ENCODE assay signal across 28 cellular contexts in genomic region chr7:44132039-44132438, GRCh38. TPM values are rescaled to one million over a fixed set of nuclear protein-coding genes. Genes with fewer than 3 reads are reported as not detected.
DNase-seq lines count a peak whose midpoint lies in the region; ATAC-seq and TF ChIP-seq lines count a peak whose summit lies in the region.
"Had no signal": no experiment of that assay in that cellular context is flagged by ENCODE, and none has a peak within 500 bp of the region (broad histone marks: within the 10 kb centered on the region; RNA-seq: fewer than 3 reads in every experiment).

No MANE protein-coding gene starts in this region.

- H3K27me3 Mint-ChIP-seq in nephron (ENCODE audit: low read depth): peaks cover 14% of the 10 kb centered on the region
- H3K27me3 Mint-ChIP-seq: activated B cell treated with CpG ODN at 0.5 μM for 24 hours had no signal

- no peaks in the 10 kb centered on the region for H3K36me3 Mint-ChIP-seq in nephron (ENCODE audit: low read depth)
- H3K36me3 Mint-ChIP-seq: CD8-positive, alpha-beta T cell had no signal

- peak overlapping the region in 1 of 3 experiments; percentile 7 for H3K4me3 Mint-ChIP-seq in nephron
- H3K4me3 Mint-ChIP-seq: activated B cell treated with CpG ODN at 0.5 μM for 24 hours; CD8-positive, alpha-beta T cell had no signal

- H3K27ac ChIP-seq in heart right ventricle: peak overlapping the region; percentile 26 to 84 (median 70)
- H3K27ac ChIP-seq: esophagus squamous epithelium, HL-60, KMS-11, vagina had no signal

- peaks cover 19% of the 10 kb centered on the region for H3K4me1 Mint-ChIP-seq in nephron
- H3K4me1 Mint-ChIP-seq: activated B cell treated with CpG ODN at 0.5 μM for 24 hours had no signal

- DNase-seq in ELF-1 (ENCODE audit: low read depth, low spot score): peak; percentile 25
- peak; percentile 32 to 64 for DNase-seq in heart right ventricle
- no peak for DNase-seq in activated CD8-positive, alpha-beta memory T cell treated with anti-CD3 and anti-CD28 coated beads, Interleukin-2, amount 50 U/mL, for 48 hours
- DNase-seq: activated B cell treated with CpG ODN at 0.5 μM for 24 hours; CD8-positive, alpha-beta T cell; central memory CD4-positive, alpha-beta T cell; DMS79 treated with DMSO at 0.1 percent for 48 hours; effector CD4-positive, alpha-beta T cell; esophagus squamous epithelium; head of caudate nucleus; midbrain; NCI-H1092; NCI-H526; SHP77 treated with DMSO at 0.1 percent for 48 hours; stimulated activated CD4-positive, alpha-beta T cell treated with anti-CD3 and anti-CD28 coated beads, Interleukin-2, amount 100 ng/mL, for 24 hours had no signal

- intact Hi-C loops in heart right ventricle (cut with DNase I): loop anchor here in 3 of 10 donors (5.0 to 10.0 kb wide), 3 partner anchors 63 to 70 kb away; partner anchors contain the start of gene YKT6 (in 1 of the 3)

- ATAC-seq in SK-N-SH treated with all-trans-retinoic acid at 6 μM for 48 hours (peak; percentile 49), heart right ventricle (peak; percentile 57 to 86 (median 79)), HG02938 (IDR thresholded peaks at IDR 0.05; ENCODE audit: unreplicated experiment) (no peak), GM18511 (IDR thresholded peaks at IDR 0.05; ENCODE audit: unreplicated experiment) (no peak)
- ATAC-seq in activated CD4-positive, CD25-positive, alpha-beta regulatory T cell treated with anti-CD3 and anti-CD28 coated beads, Interleukin-2, amount 50 U/mL, for 24 hours: no peak
- ATAC-seq: CD8-positive, alpha-beta T cell had no signal

- no peak overlapping the region for H3K4me3 ChIP-seq in heart right ventricle
- H3K4me3 ChIP-seq: esophagus squamous epithelium, HAP-1, vagina had no signal

- 36 to 62% methylated on average over 2 of the region's 2 CpGs for WGBS in heart right ventricle, 2 donors

- peaks cover 9% of the 10 kb centered on the region for H3K9me3 Mint-ChIP-seq in nephron

- no peaks in the 10 kb centered on the region for H3K27me3 ChIP-seq in heart right ventricle
- H3K27me3 ChIP-seq: esophagus squamous epithelium, vagina had no signal

- H3K27ac Mint-ChIP-seq in nephron: peak overlapping the region; percentile 69 to 79 (median 76)
- H3K27ac Mint-ChIP-seq: activated B cell treated with CpG ODN at 0.5 μM for 24 hours; activated T-helper 2 cell treated with anti-CD3 and anti-CD28 coated beads, Interferon-gamma antibody, Interleukin-2, Interleukin-4, amounts not matched to agents 10 μg/mL and 5 μg/mL and 100 μg/mL, durations not matched to agents 14 hours and 24 hours and 36 hours; CD8-positive, alpha-beta T cell had no signal

- peaks cover 0 to 8% (median 0%) of the 10 kb centered on the region in 11 donors for H3K9me3 ChIP-seq in heart right ventricle
- H3K9me3 ChIP-seq: esophagus squamous epithelium, HAP-1, vagina had no signal

- TF ChIP-seq CTCF in heart right ventricle (IDR thresholded peaks at IDR 0.05) (no peak), nephron (IDR thresholded peaks at IDR 0.05; ENCODE audit: unreplicated experiment in 3 of 3) (no peak)

- H3K4me1 ChIP-seq in heart right ventricle: peaks cover 0 to 64% (median 16%) of the 10 kb centered on the region in 9 donors
- H3K4me1 ChIP-seq: esophagus squamous epithelium, HAP-1, vagina had no signal

- no peaks in the 10 kb centered on the region for H3K36me3 ChIP-seq in heart right ventricle
- H3K36me3 ChIP-seq: esophagus squamous epithelium, HAP-1, vagina had no signal

TF ChIP-seq in SK-N-SH treated with all-trans-retinoic acid at 6 μM for 48 hours, 23 proteins besides CTCF, POLR2A, EP300 and RAD21:
- TF ChIP-seq, protein P1, sequence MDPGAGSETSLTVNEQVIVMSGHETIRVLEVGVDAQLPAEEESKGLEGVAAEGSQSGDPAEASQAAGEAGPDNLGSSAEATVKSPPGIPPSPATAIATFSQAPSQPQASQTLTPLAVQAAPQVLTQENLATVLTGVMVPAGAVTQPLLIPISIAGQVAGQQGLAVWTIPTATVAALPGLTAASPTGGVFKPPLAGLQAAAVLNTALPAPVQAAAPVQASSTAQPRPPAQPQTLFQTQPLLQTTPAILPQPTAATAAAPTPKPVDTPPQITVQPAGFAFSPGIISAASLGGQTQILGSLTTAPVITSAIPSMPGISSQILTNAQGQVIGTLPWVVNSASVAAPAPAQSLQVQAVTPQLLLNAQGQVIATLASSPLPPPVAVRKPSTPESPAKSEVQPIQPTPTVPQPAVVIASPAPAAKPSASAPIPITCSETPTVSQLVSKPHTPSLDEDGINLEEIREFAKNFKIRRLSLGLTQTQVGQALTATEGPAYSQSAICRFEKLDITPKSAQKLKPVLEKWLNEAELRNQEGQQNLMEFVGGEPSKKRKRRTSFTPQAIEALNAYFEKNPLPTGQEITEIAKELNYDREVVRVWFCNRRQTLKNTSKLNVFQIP (CRISPR knock-in tag; IDR thresholded peaks at IDR 0.05; ENCODE audit: borderline replicate concordance, low read depth): no peak
- TF ChIP-seq ZFP30 (CRISPR knock-in tag; IDR thresholded peaks at IDR 0.05): no peak
- TF ChIP-seq CSDC2 (CRISPR knock-in tag; IDR thresholded peaks at IDR 0.05): no peak
- TF ChIP-seq GLIS3 (CRISPR knock-in tag; IDR thresholded peaks at IDR 0.05): no peak
- TF ChIP-seq TSHZ2 (CRISPR knock-in tag; IDR thresholded peaks at IDR 0.05): no peak
- TF ChIP-seq, protein P2, sequence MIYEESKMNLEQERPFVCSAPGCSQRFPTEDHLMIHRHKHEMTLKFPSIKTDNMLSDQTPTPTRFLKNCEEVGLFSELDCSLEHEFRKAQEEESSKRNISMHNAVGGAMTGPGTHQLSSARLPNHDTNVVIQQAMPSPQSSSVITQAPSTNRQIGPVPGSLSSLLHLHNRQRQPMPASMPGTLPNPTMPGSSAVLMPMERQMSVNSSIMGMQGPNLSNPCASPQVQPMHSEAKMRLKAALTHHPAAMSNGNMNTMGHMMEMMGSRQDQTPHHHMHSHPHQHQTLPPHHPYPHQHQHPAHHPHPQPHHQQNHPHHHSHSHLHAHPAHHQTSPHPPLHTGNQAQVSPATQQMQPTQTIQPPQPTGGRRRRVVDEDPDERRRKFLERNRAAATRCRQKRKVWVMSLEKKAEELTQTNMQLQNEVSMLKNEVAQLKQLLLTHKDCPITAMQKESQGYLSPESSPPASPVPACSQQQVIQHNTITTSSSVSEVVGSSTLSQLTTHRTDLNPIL (CRISPR knock-in tag; IDR thresholded peaks at IDR 0.05; ENCODE audit: low read depth): no peak
- TF ChIP-seq ZFP3 (CRISPR knock-in tag; IDR thresholded peaks at IDR 0.05): no peak
- TF ChIP-seq TOX (CRISPR knock-in tag; IDR thresholded peaks at IDR 0.05; ENCODE audit: borderline replicate concordance): no peak
- no peak for TF ChIP-seq PPARA (CRISPR knock-in tag; IDR thresholded peaks at IDR 0.05; ENCODE audit: borderline replicate concordance)
- no peak for TF ChIP-seq RARB (CRISPR knock-in tag; IDR thresholded peaks at IDR 0.05)
- TF ChIP-seq ISL1 (CRISPR knock-in tag; IDR thresholded peaks at IDR 0.05): no peak; the same call in 1 of the 2 replicates
- no peak for TF ChIP-seq ESRRG (CRISPR knock-in tag; IDR thresholded peaks at IDR 0.05)
- TF ChIP-seq ZNF8 (CRISPR knock-in tag; IDR thresholded peaks at IDR 0.05): no peak

RNA-seq across cellular contexts. Expression of gene POLD2, which starts 8.7 kb away (rescaled TPM):
- total RNA-seq in heart right ventricle: 10 to 100 TPM; 64.4 to 92.0 (median 76.8) TPM
- 100 to 1,000 TPM in 1 of 2 donors, 10 to 100 TPM in 1; 89.3 to 150 TPM for polyA plus RNA-seq in heart right ventricle

RNA-seq across cellular contexts. Expression of gene MYL7, which starts 9.1 kb away (rescaled TPM):
- total RNA-seq in heart right ventricle: 1,000 to 10,000 TPM in 7 of 10 donors, 100 to 1,000 TPM in 3; 146 to 6,323 (median 1,764) TPM
- polyA plus RNA-seq in heart right ventricle: 1,000 to 10,000 TPM; 1,475 to 2,069 TPM
- total RNA-seq: activated B cell treated with CpG ODN at 0.5 μM for 24 hours; activated CD8-positive, alpha-beta memory T cell treated with anti-CD3 and anti-CD28 coated beads for 36 hours; activated T-helper 2 cell treated with anti-CD3 and anti-CD28 coated beads, Interferon-gamma antibody, Interleukin-2, Interleukin-4, amounts not matched to agents 10 μg/mL and 5 μg/mL and 100 μg/mL, durations not matched to agents 14 hours and 24 hours and 36 hours; CD8-positive, alpha-beta T cell; esophagus squamous epithelium; sciatic nerve; T-helper 2 cell treated with Interferon-gamma antibody and Interleukin-4, amounts not matched to agents 100 ng/mL and 5 ng/mL, for 36 hours; vagina had no signal

RNA-seq across cellular contexts. Expression of gene AEBP1, which starts 27.9 kb away (rescaled TPM):
- total RNA-seq in heart right ventricle: 10 to 100 TPM; 14.1 to 31.3 (median 21.6) TPM
- polyA plus RNA-seq in heart right ventricle: 10 to 100 TPM; 18.0 to 33.7 TPM

RNA-seq across cellular contexts. Expression of gene POLM, which starts 49.7 kb away (rescaled TPM):
- total RNA-seq in heart right ventricle: 10 to 100 TPM; 10.9 to 28.4 (median 13.5) TPM
- 10 to 100 TPM in 1 of 2 donors, 1 to 10 TPM in 1; 6.7 to 22.8 TPM for polyA plus RNA-seq in heart right ventricle

RNA-seq across cellular contexts. Expression of gene GCK, which starts 57.2 kb away (rescaled TPM):
- total RNA-seq in heart right ventricle: 1 to 10 TPM in 6 of 10 donors, under 1 TPM in 4; 0.50 to 3.3 (median 1.2) TPM
- polyA plus RNA-seq in heart right ventricle: 1 to 10 TPM; 4.7 to 6.0 TPM

Comparison
In these comparisons a context has a peak if more than half of its experiments do, and no peak if none do; other contexts are left out.
1. ATAC-seq: peak in SK-N-SH treated with all-trans-retinoic acid at 6 μM for 48 hours (single experiment) and heart right ventricle (8 of 8); none in HG02938 (single experiment), GM18511 (single experiment) and activated CD4-positive, CD25-positive, alpha-beta regulatory T cell treated with anti-CD3 and anti-CD28 coated beads, Interleukin-2, amount 50 U/mL, for 24 hours (0 of 2).